14 cellular contexts compared by ENCODE assay signal in the genomic region with DNA sequence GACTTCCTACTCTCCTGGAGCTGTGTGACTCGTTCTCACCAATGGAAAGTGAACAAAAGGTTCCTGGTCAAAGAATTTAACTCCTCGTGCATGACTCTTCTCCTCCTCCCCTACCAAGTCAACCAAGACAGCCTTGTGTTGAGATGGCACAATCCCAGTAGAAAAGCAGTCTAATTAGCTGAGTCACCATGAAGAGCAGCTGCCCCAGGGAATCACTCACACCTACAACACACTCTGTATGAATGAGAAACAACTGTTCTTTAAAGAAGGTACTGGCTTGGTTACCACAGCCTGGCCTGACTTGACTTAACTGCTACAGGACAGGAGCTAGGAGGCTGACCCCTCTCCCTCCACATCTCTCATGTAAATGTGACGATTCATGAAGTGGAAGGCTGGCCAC. TPM values are rescaled to one million over a fixed set of nuclear protein-coding genes. Genes with fewer than 3 reads are reported as not detected.
DNase-seq lines count a peak whose midpoint lies in the region; ATAC-seq and TF ChIP-seq lines count a peak whose summit lies in the region.
"Had no signal": no experiment of that assay in that cellular context is flagged by ENCODE, and none has a peak within 500 bp of the region (broad histone marks: within the 10 kb centered on the region; RNA-seq: fewer than 3 reads in every experiment).

No MANE protein-coding gene starts in this region.

- H3K4me3 ChIP-seq in SU-DHL-6 (ENCODE audit: insufficient read depth, low read length, poor library complexity, severe bottlenecking) (no peak overlapping the region), fibroblast of the aortic adventitia (ENCODE audit: low read depth, low read length) (no peak overlapping the region), hepatocyte (no peak overlapping the region)
- H3K4me3 ChIP-seq: BLaER1, skin epidermis had no signal

- peak overlapping the region; percentile 66 for H3K27ac Mint-ChIP-seq in stimulated activated naive CD8-positive, alpha-beta T cell treated with anti-CD3 and anti-CD28 coated beads, Interleukin-15, Interleukin-2, amounts not matched to agents 100 ng/mL and 50 ng/mL, for 24 hours
- H3K27ac Mint-ChIP-seq in stimulated activated naive CD8-positive, alpha-beta T cell treated with anti-CD3 and anti-CD28 coated beads, Interleukin-15, amount 100 ng/mL, for 72 hours: no peak overlapping the region
- H3K27ac Mint-ChIP-seq: activated naive CD8-positive, alpha-beta T cell treated with anti-CD3 and anti-CD28 coated beads, Interleukin-2, amount 10 ng/mL, durations not matched to agents 7 days and 5 days had no signal

- no peak for DNase-seq in stimulated activated naive CD8-positive, alpha-beta T cell treated with anti-CD3 and anti-CD28 coated beads, Interleukin-15, amount 100 ng/mL, for 72 hours
- DNase-seq in fibroblast of the aortic adventitia (ENCODE audit: low read depth) (peak; percentile 20), GM13977 (ENCODE audit: low spot score) (no peak), amniotic stem cell (lab: John Stamatoyannopoulos, UW) (no peak), hepatocyte (ENCODE audit: low spot score) (no peak)
- DNase-seq: activated naive CD8-positive, alpha-beta T cell treated with anti-CD3 and anti-CD28 coated beads, Interleukin-2, amount 10 ng/mL, durations not matched to agents 7 days and 5 days; foreskin melanocyte; NCI-H1436 had no signal

- no peaks in the 10 kb centered on the region for H4K20me1 ChIP-seq in SU-DHL-6 (ENCODE audit: low read depth, low read length)
- H4K20me1 ChIP-seq in hepatocyte (ENCODE audit: insufficient read depth, poor library complexity, severe bottlenecking): no peaks in the 10 kb centered on the region
- H4K20me1 ChIP-seq: BLaER1 had no signal

- H3K4me1 ChIP-seq in hepatocyte (ENCODE audit: insufficient read depth): no peaks in the 10 kb centered on the region

- no peaks in the 10 kb centered on the region for H3K36me3 Mint-ChIP-seq in stimulated activated naive CD8-positive, alpha-beta T cell treated with anti-CD3 and anti-CD28 coated beads, Interleukin-15, Interleukin-2, amounts not matched to agents 100 ng/mL and 50 ng/mL, for 24 hours (ENCODE audit: low read depth)
- H3K36me3 Mint-ChIP-seq: activated naive CD8-positive, alpha-beta T cell treated with anti-CD3 and anti-CD28 coated beads, Interleukin-2, amount 10 ng/mL, durations not matched to agents 7 days and 5 days had no signal

- H3K9me3 ChIP-seq in SU-DHL-6 (ENCODE audit: insufficient read depth, low read length) (no peaks in the 10 kb centered on the region), hepatocyte (ENCODE audit: low read depth) (no peaks in the 10 kb centered on the region)
- H3K9me3 ChIP-seq: BLaER1 had no signal

- no peak for ATAC-seq in stimulated activated naive CD8-positive, alpha-beta T cell treated with anti-CD3 and anti-CD28 coated beads, Interleukin-15, amount 100 ng/mL, for 72 hours
- ATAC-seq in HG03378 (IDR thresholded peaks at IDR 0.05; ENCODE audit: unreplicated experiment): no peak

- H3K9me3 Mint-ChIP-seq in stimulated activated naive CD8-positive, alpha-beta T cell treated with anti-CD3 and anti-CD28 coated beads, Interleukin-15, Interleukin-2, amounts not matched to agents 100 ng/mL and 50 ng/mL, for 24 hours: no peaks in the 10 kb centered on the region
- H3K9me3 Mint-ChIP-seq in stimulated activated naive CD8-positive, alpha-beta T cell treated with anti-CD3 and anti-CD28 coated beads, Interleukin-15, amount 100 ng/mL, for 72 hours: no peaks in the 10 kb centered on the region
- H3K9me3 Mint-ChIP-seq: activated naive CD8-positive, alpha-beta T cell treated with anti-CD3 and anti-CD28 coated beads, Interleukin-2, amount 10 ng/mL, durations not matched to agents 7 days and 5 days had no signal

- H3F3A ChIP-seq in SU-DHL-6 (ENCODE audit: insufficient read depth): peaks cover 46% of the 10 kb centered on the region

- H3K4me1 Mint-ChIP-seq in stimulated activated naive CD8-positive, alpha-beta T cell treated with anti-CD3 and anti-CD28 coated beads, Interleukin-15, Interleukin-2, amounts not matched to agents 100 ng/mL and 50 ng/mL, for 24 hours (ENCODE audit: low read depth): peaks cover 35% of the 10 kb centered on the region
- peaks cover 11% of the 10 kb centered on the region for H3K4me1 Mint-ChIP-seq in stimulated activated naive CD8-positive, alpha-beta T cell treated with anti-CD3 and anti-CD28 coated beads, Interleukin-15, amount 100 ng/mL, for 72 hours

- H3K27me3 Mint-ChIP-seq in stimulated activated naive CD8-positive, alpha-beta T cell treated with anti-CD3 and anti-CD28 coated beads, Interleukin-15, Interleukin-2, amounts not matched to agents 100 ng/mL and 50 ng/mL, for 24 hours: no peaks in the 10 kb centered on the region
- no peaks in the 10 kb centered on the region for H3K27me3 Mint-ChIP-seq in stimulated activated naive CD8-positive, alpha-beta T cell treated with anti-CD3 and anti-CD28 coated beads, Interleukin-15, amount 100 ng/mL, for 72 hours
- H3K27me3 Mint-ChIP-seq: activated naive CD8-positive, alpha-beta T cell treated with anti-CD3 and anti-CD28 coated beads, Interleukin-2, amount 10 ng/mL, durations not matched to agents 7 days and 5 days had no signal

- no peak overlapping the region for H3K9ac ChIP-seq in SU-DHL-6 (ENCODE audit: low read length)
- H3K9ac ChIP-seq: BLaER1 had no signal

- H3K4me2 ChIP-seq in SU-DHL-6 (ENCODE audit: low read depth, low read length, poor library complexity, severe bottlenecking): no peak overlapping the region
- no peak overlapping the region for H3K4me2 ChIP-seq in hepatocyte
- H3K4me2 ChIP-seq: BLaER1 had no signal

- TF ChIP-seq CTCF in SU-DHL-6 (IDR thresholded peaks at IDR 0.05; ENCODE audit: insufficient read depth, low read length, poor library complexity, severe bottlenecking) (no peak), fibroblast of the aortic adventitia (IDR thresholded peaks at IDR 0.05; ENCODE audit: insufficient read depth, low read length) (no peak), GM13977 (IDR thresholded peaks at IDR 0.05; ENCODE audit: extremely low read depth, insufficient read depth, missing control alignments) (no peak), hepatocyte (IDR thresholded peaks at IDR 0.05; ENCODE audit: poor library complexity) (no peak)

- no peak overlapping the region for H3K4me3 Mint-ChIP-seq in stimulated activated naive CD8-positive, alpha-beta T cell treated with anti-CD3 and anti-CD28 coated beads, Interleukin-15, Interleukin-2, amounts not matched to agents 100 ng/mL and 50 ng/mL, for 24 hours
- no peak overlapping the region for H3K4me3 Mint-ChIP-seq in stimulated activated naive CD8-positive, alpha-beta T cell treated with anti-CD3 and anti-CD28 coated beads, Interleukin-15, amount 100 ng/mL, for 72 hours
- H3K4me3 Mint-ChIP-seq: activated naive CD8-positive, alpha-beta T cell treated with anti-CD3 and anti-CD28 coated beads, Interleukin-2, amount 10 ng/mL, durations not matched to agents 7 days and 5 days had no signal

- H3K9me2 ChIP-seq in SU-DHL-6 (replicated peaks; ENCODE audit: insufficient read depth, low read length) (no peaks in the 10 kb centered on the region), hepatocyte (replicated peaks; ENCODE audit: insufficient read depth) (no peaks in the 10 kb centered on the region)

- in situ Hi-C loops in GM13977 (cut with MboI; ENCODE audit: low pct_unique_long_range_greater_than_20kb, low sequenced_read_pairs, unreplicated experiment): no loop called here

- H3K79me2 ChIP-seq in SU-DHL-6 (ENCODE audit: insufficient read depth, low read length) (peaks cover 9% of the 10 kb centered on the region; the same call in 1 of the 2 replicates), hepatocyte (no peaks in the 10 kb centered on the region)

- H3K27me3 ChIP-seq in SU-DHL-6 (ENCODE audit: low read length) (no peaks in the 10 kb centered on the region), hepatocyte (no peaks in the 10 kb centered on the region)
- H3K27me3 ChIP-seq: BLaER1 had no signal

- H3K27ac ChIP-seq in SU-DHL-6 (ENCODE audit: low read depth, low read length): 0 out of 2 replicates have a peak overlapping the region, but pooled peaks have one; percentile 27
- H3K27ac ChIP-seq in hepatocyte: no peak overlapping the region
- H3K27ac ChIP-seq: BLaER1 had no signal

- H2AFZ ChIP-seq in SU-DHL-6 (ENCODE audit: low read depth, low read length, severe bottlenecking): no peak overlapping the region
- H2AFZ ChIP-seq in hepatocyte: no peak overlapping the region

- 68% methylated on average over 3 of the region's 3 CpGs for WGBS in hepatocyte (ENCODE audit: low lambda C conversion rate, missing lambda C conversion rate)

- H3K36me3 ChIP-seq in SU-DHL-6 (ENCODE audit: low read length) (peaks cover under 1% of the 10 kb centered on the region; the same call in 1 of the 2 replicates), hepatocyte (replicated peaks; ENCODE audit: insufficient read depth, low read depth) (no peaks in the 10 kb centered on the region)
- H3K36me3 ChIP-seq: BLaER1 had no signal

RNA-seq across cellular contexts. Expression of a gene that starts 2.9 kb away (rescaled TPM):
- total RNA-seq in fibroblast of the aortic adventitia (ENCODE audit: low replicate concordance): 2.6 TPM in 1 of 2 replicates, not detected in the other
- not detected in 2 replicates for total RNA-seq in hepatocyte
- polyA plus RNA-seq in hepatocyte: 0.94 TPM in 1 of 2 replicates, not detected in the other
- total RNA-seq: mesenteric fat pad had no signal

RNA-seq across cellular contexts. Expression of a gene that starts 18.8 kb away (rescaled TPM):
- 12.4 and 17.0 TPM in 2 replicates for total RNA-seq in fibroblast of the aortic adventitia (ENCODE audit: low replicate concordance)
- 5.9 and 11.7 TPM in 2 replicates for total RNA-seq in hepatocyte
- 1.2 and 1.7 TPM in 2 replicates for polyA plus RNA-seq in hepatocyte

RNA-seq across cellular contexts. Expression of a gene that starts 24.1 kb away (rescaled TPM):
- total RNA-seq in fibroblast of the aortic adventitia (ENCODE audit: low replicate concordance): 36.2 and 38.0 TPM in 2 replicates
- 19.1 and 25.7 TPM in 2 replicates for total RNA-seq in hepatocyte
- 18.6 and 36.7 TPM in 2 replicates for polyA plus RNA-seq in hepatocyte

RNA-seq across cellular contexts. Expression of a gene that starts 33.8 kb away (rescaled TPM):
- total RNA-seq in fibroblast of the aortic adventitia (ENCODE audit: low replicate concordance): 11.9 and 25.2 TPM in 2 replicates
- total RNA-seq in hepatocyte: 13.7 and 15.2 TPM in 2 replicates
- polyA plus RNA-seq in hepatocyte: 11.0 and 14.1 TPM in 2 replicates

RNA-seq across cellular contexts. Expression of a gene that starts 34.3 kb away (rescaled TPM):
- total RNA-seq in fibroblast of the aortic adventitia (ENCODE audit: low replicate concordance): 10.8 and 11.5 TPM in 2 replicates
- 1.3 TPM in 1 of 2 replicates, not detected in the other for total RNA-seq in hepatocyte
- polyA plus RNA-seq in hepatocyte: 3.1 and 3.3 TPM in 2 replicates
